Comparison of ENCODE assay signal across 8 cellular contexts in genomic region chr7:150974468-150975391, GRCh38. TPM values are rescaled to one million over a fixed set of nuclear protein-coding genes. Genes with fewer than 3 reads are reported as not detected.
A peak's percentile ranks its signal among the peaks of the same experiment; 100 is the strongest.
DNase-seq lines count a peak whose midpoint lies in the region; ATAC-seq and TF ChIP-seq lines count a peak whose summit lies in the region.

No MANE protein-coding gene starts in this region.

- peaks cover 33% of the 10 kb centered on the region for H3K4me1 Mint-ChIP-seq in central memory CD8-positive, alpha-beta T cell

- H3K9me3 Mint-ChIP-seq in central memory CD8-positive, alpha-beta T cell: no peaks in the 10 kb centered on the region

- 2% methylated on average over 65 to 89 of the region's 89 CpGs for WGBS in lung, 2 donors

- no peaks in the 10 kb centered on the region for H3K27me3 ChIP-seq in lung (ENCODE audit: control insufficient read depth, insufficient read depth)

- peaks cover 0 to 3% of the 10 kb centered on the region in 2 donors for H3K9me3 ChIP-seq in lung (ENCODE audit: control insufficient read depth in 2 of 2, insufficient read depth in 1 of 2, low read length in 1 of 2)

- H3K4me3 ChIP-seq in lung: peak overlapping the region; percentile 11

- peak; percentile 53 for ATAC-seq in GM21528 (IDR thresholded peaks at IDR 0.05; ENCODE audit: low FRiP score, unreplicated experiment)
- ATAC-seq in central memory CD8-positive, alpha-beta T cell (replicated peaks; ENCODE audit: extremely low read depth, poor library complexity, severe bottlenecking): peak; percentile 78
- ATAC-seq in lung (ENCODE audit: insufficient read depth, low FRiP score): no peak

- no peak for TF ChIP-seq CTCF in lung (IDR thresholded peaks at IDR 0.05; ENCODE audit: control extremely low read depth, extremely low read depth)

- peak overlapping the region; percentile 62 for H3K27ac Mint-ChIP-seq in central memory CD8-positive, alpha-beta T cell (ENCODE audit: low read depth)

- DNase-seq in DMS53 (lab: John Stamatoyannopoulos, UW): peak; percentile 94
- peak; percentile 94 for DNase-seq in NAMALWA (ENCODE audit: low spot score)
- peak; percentile 66 for DNase-seq in activated CD4-positive, CD25-positive, alpha-beta regulatory T cell treated with anti-CD3 and anti-CD28 coated beads, Interleukin-2, amount 50 U/mL, for 16 hours (ENCODE audit: low read depth, low spot score)
- peak; percentile 55 to 65 for DNase-seq in central memory CD8-positive, alpha-beta T cell (ENCODE audit: low spot score in 2 of 2)
- peak; percentile 44 for DNase-seq in lung (ENCODE audit: low spot score)
- DNase-seq in stimulated activated CD8-positive, alpha-beta memory T cell treated with anti-CD3 and anti-CD28 coated beads, Interleukin-12 subunit alpha, Interleukin-12 subunit beta, amount 100 ng/mL, for 4 hours (ENCODE audit: low read depth): peak; percentile 64
- DNase-seq in inferior parietal cortex (ENCODE audit: extremely low spot score): no peak

- no peaks in the 10 kb centered on the region for H3K36me3 ChIP-seq in lung (ENCODE audit: control insufficient read depth in 2 of 2, insufficient read depth in 2 of 2, low read length in 2 of 2)

- peak overlapping the region in 1 of 2 donors; percentile 92 for H3K27ac ChIP-seq in lung (ENCODE audit: low read depth in 1 of 2, low read length in 1 of 2)

- H3K27me3 Mint-ChIP-seq in central memory CD8-positive, alpha-beta T cell: peaks cover 33% of the 10 kb centered on the region

- peaks cover 7% of the 10 kb centered on the region for H3K36me3 Mint-ChIP-seq in central memory CD8-positive, alpha-beta T cell (ENCODE audit: insufficient read depth)

- H3K4me1 ChIP-seq in lung (ENCODE audit: control insufficient read depth in 2 of 2, insufficient read depth in 2 of 2, low read length in 2 of 2): peaks cover 8 to 31% of the 10 kb centered on the region in 2 donors

- H3K4me3 Mint-ChIP-seq in central memory CD8-positive, alpha-beta T cell: peak overlapping the region; percentile 82

RNA-seq across cellular contexts. Expression of gene KCNH2, which starts 3.4 kb away (rescaled TPM):
- total RNA-seq in lung: 1 to 10 TPM; 1.7 to 2.0 TPM
- under 1 TPM; 0.43 to 0.82 TPM for polyA plus RNA-seq in lung

RNA-seq across cellular contexts. Expression of gene NOS3, which starts 16.1 kb away (rescaled TPM):
- total RNA-seq in lung: 10 to 100 TPM; 11.9 to 31.0 TPM
- 10 to 100 TPM in 1 of 2 donors, 1 to 10 TPM in 1; 9.3 to 11.9 TPM for polyA plus RNA-seq in lung

RNA-seq across cellular contexts. Expression of gene ATG9B, which starts 49.6 kb away (rescaled TPM):
- total RNA-seq in lung: 1 to 10 TPM; 1.1 to 2.8 TPM
- polyA plus RNA-seq in lung: 1 to 10 TPM in 1 of 2 donors, under 1 TPM in 1; 0.78 to 1.8 TPM

RNA-seq across cellular contexts. Expression of gene ABCB8, which starts 53.5 kb away (rescaled TPM):
- total RNA-seq in lung: 10 to 100 TPM; 21.8 to 61.5 TPM
- polyA plus RNA-seq in lung: 10 to 100 TPM; 28.7 to 28.9 TPM
